ENCODE assay signal across 8 cellular contexts in the genomic region with DNA sequence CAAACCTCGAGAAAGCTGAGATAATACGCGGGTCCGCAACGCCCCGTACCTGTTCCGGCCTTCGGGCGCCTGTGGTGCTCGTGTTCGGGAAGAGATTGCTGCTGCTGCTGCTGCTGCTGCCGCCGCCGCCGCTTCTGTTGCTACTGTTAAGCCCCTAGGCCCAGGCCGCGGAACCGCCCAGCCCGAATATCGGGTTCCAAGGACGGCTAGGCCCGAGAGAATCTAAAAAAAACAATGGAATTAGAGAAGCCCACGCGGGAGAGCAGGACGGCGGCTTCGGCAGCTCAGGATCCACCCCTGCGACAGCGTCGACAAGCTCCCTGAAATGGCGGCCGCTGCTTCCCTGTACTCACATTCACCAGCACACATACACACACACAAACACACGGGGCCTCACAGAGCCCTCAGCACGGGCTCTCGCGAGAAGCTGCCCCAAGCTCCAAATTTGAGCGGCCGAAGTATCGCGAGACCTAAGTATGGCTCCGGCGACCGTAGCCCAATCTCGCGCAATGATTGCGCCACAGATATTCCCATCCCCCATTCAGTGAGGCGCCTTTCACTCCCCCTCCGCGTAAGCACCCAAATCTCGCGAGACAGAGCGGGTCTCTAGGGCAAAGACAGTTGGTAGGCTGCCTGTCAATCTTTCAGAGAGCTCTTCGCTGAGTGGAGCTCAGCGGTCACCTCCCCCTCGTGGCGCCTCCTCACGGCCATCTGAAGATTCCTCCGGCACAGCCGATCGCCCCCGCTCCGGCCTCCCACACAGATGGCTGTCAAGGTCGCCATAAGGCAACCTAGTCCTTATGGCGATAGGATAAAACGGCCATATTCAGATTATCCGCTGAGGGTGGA. TPM values are rescaled to one million over a fixed set of nuclear protein-coding genes. Genes with fewer than 3 reads are reported as not detected.
DNase-seq lines count a peak whose midpoint lies in the region; ATAC-seq, FAIRE-seq and TF ChIP-seq lines count a peak whose summit lies in the region.

TSS of gene RBM39 (minus strand) at position 369 of the 849 bp plus-strand sequence. CDS start 1,386 bp downstream, outside the sequence.

- CTCF ChIA-PET in IMR-90 (lab: Yijun Ruan, JAX) (interaction anchor here (1.1 to 1.6 kb wide), 4 partner anchors 27 to 142 kb away, joined by 3 to 6 read pairs (median 4); no protein-coding TSS in a partner anchor), endothelial cell of umbilical vein (lab: Charles Lee) (interaction anchor here (0.6 to 3.6 kb wide), 24 partner anchors 9 to 439 kb away, joined by 3 to 29 read pairs (median 3); partner anchors contain the start of genes PHF20, SCAND1 and SPAG4)

- no peak for TF ChIP-seq RAD21 in IMR-90 (IDR thresholded peaks at IDR 0.05; ENCODE audit: low read length)

- TF ChIP-seq POLR2A in IMR-90 (IDR thresholded peaks at IDR 0.05; ENCODE audit: low read depth, low read length) (peak; percentile 98), endothelial cell of umbilical vein (IDR thresholded peaks at IDR 0.05; ENCODE audit: low read depth, low read length) (peak; percentile 89)

- peak within 1 kb of the TSS; percentile 100 for H2AK9ac ChIP-seq in IMR-90 (replicated peaks; ENCODE audit: low read depth, low read length, poor library complexity)

- H3K9me1 ChIP-seq in IMR-90 (ENCODE audit: insufficient read depth, low read length) (peaks cover 9% of the 10 kb centered on the region), endothelial cell of umbilical vein (replicated peaks; ENCODE audit: control insufficient read depth, extremely low read depth, insufficient read depth, low read length) (no peaks in the 10 kb centered on the region)

- peak within 1 kb of the TSS; percentile 99 for H3K14ac ChIP-seq in IMR-90 (replicated peaks; ENCODE audit: low read depth, low read length)

- no peaks in the 10 kb centered on the region for H3K27me3 ChIP-seq in IMR-90 (ENCODE audit: control insufficient read depth, insufficient read depth, low read length)
- H3K27me3 ChIP-seq in endothelial cell of umbilical vein (ENCODE audit: control insufficient read depth in 2 of 2, insufficient read depth in 2 of 2, low read length in 2 of 2), result no peaks in the 10 kb centered on the region

- H3K23ac ChIP-seq in IMR-90 (ENCODE audit: low read depth, low read length), result peak within 1 kb of the TSS; percentile 92

- DNase-seq in DMS153 (lab: John Stamatoyannopoulos, UW) (peak; percentile 100), IMR-90 (peak; percentile 100), OCI-M1 (lab: John Stamatoyannopoulos, UW) (peak; percentile 100), activated T-cell treated with anti-CD3 and anti-CD28 coated beads for 24 hours (ENCODE audit: low read depth) (peak; percentile 98), endothelial cell of umbilical vein (ENCODE audit: low read depth, low spot score) (peak; percentile 100), middle frontal gyrus (ENCODE audit: extremely low spot score, low spot score) (peak; percentile 100)
- peak; percentile 97 for DNase-seq in stimulated activated CD8-positive, alpha-beta memory T cell treated with anti-CD3 and anti-CD28 coated beads, Interleukin-2, amount 100 ng/mL, for 48 hours (ENCODE audit: low read depth in 2 of 2)

- intact Hi-C loops in IMR-90 (cut with micrococcal nuclease), result loop anchor here (1.0 to 5.0 kb wide), 5 partner anchors 27 to 210 kb away; partner anchors contain the start of genes CPNE1, RBM12 and SCAND1
- intact Hi-C loops in endothelial cell of umbilical vein (cut with micrococcal nuclease), result loop anchor here (1.0 to 5.0 kb wide), 5 partner anchors 26 to 211 kb away; partner anchors contain the start of genes CPNE1 and RBM12

- TF ChIP-seq CTCF in IMR-90 (conservative IDR thresholded peaks at IDR 0.05; ENCODE audit: low read depth, low read length) (peak; percentile 49), endothelial cell of umbilical vein (IDR thresholded peaks at IDR 0.05; ENCODE audit: extremely low read depth in 1 of 2, insufficient read depth in 1 of 2, low read depth in 1 of 2, low read length in 2 of 2) (peak; percentile 21 to 58)

- H3K27ac ChIP-seq in IMR-90 (ENCODE audit: insufficient read depth, low read length) (peak within 1 kb of the TSS; percentile 96), endothelial cell of umbilical vein (ENCODE audit: insufficient read depth, low read depth, low read length) (peak within 1 kb of the TSS; percentile 97)

- BruUV-seq in IMR-90 (replicated peaks; lab: Mats Ljungman, UMichigan), result no TSS peak
- TSS peak; percentile 3 for BruUV-seq in endothelial cell of umbilical vein (replicated peaks; lab: Mats Ljungman, UMichigan)

- H4K20me1 ChIP-seq in IMR-90 (ENCODE audit: insufficient read depth, low read length), result peaks cover 43% of the 10 kb centered on the region
- peaks cover 20% of the 10 kb centered on the region for H4K20me1 ChIP-seq in endothelial cell of umbilical vein (replicated peaks; ENCODE audit: control insufficient read depth, extremely low read depth, insufficient read depth, low read length)

- peak; percentile 86 for FAIRE-seq in endothelial cell of umbilical vein (lab: Jason Lieb, UNC)

- H3K36me3 ChIP-seq in IMR-90 (ENCODE audit: control insufficient read depth, insufficient read depth, low read length), result peaks cover 24% of the 10 kb centered on the region
- peaks cover 6 to 24% of the 10 kb centered on the region in 2 experiments for H3K36me3 ChIP-seq in endothelial cell of umbilical vein (ENCODE audit: control insufficient read depth in 2 of 2, extremely low read depth in 1 of 2, insufficient read depth in 2 of 2, low read length in 2 of 2)

- peaks cover 0 to 19% of the 10 kb centered on the region in 2 experiments; a peak in 2 of 4 replicates for H3K79me1 ChIP-seq in IMR-90 (ENCODE audit: low read depth in 1 of 2, low read length in 2 of 2)

- H2BK120ac ChIP-seq in IMR-90 (ENCODE audit: low read depth, low read length), result peak within 1 kb of the TSS; percentile 79

- no peaks in the 10 kb centered on the region for H3K9me3 ChIP-seq in IMR-90 (ENCODE audit: control insufficient read depth, insufficient read depth, low read length)
- no peaks in the 10 kb centered on the region for H3K9me3 ChIP-seq in endothelial cell of umbilical vein (replicated peaks; ENCODE audit: control insufficient read depth, insufficient read depth, low read length)

- H3K18ac ChIP-seq in IMR-90 (ENCODE audit: low read depth, low read length), result peak within 1 kb of the TSS; percentile 88

- H2BK20ac ChIP-seq in IMR-90 (ENCODE audit: low read depth, low read length), result peak within 1 kb of the TSS; percentile 18; the same call in 1 of the 2 replicates

- H3K79me2 ChIP-seq in endothelial cell of umbilical vein (ENCODE audit: control insufficient read depth, insufficient read depth, low read length), result peaks cover 48% of the 10 kb centered on the region

- H3K56ac ChIP-seq in IMR-90 (ENCODE audit: extremely low read depth, insufficient read depth, low read length), result peak within 1 kb of the TSS; percentile 98

- H4K8ac ChIP-seq in IMR-90 (ENCODE audit: low read depth in 2 of 2, low read length in 2 of 2), result peak within 1 kb of the TSS; percentile 84 to 96

- in situ Hi-C loops in IMR-90 (cut with MboI; ENCODE audit: low sequenced_read_pairs), result loop anchor here (10.0 kb wide), 1 partner anchor 143 kb away; no protein-coding TSS in a partner anchor

- POLR2A ChIA-PET in IMR-90 (lab: Charles Lee; ENCODE audit: unreplicated experiment) (interaction anchor here (0.5 to 2.3 kb wide), 20 partner anchors 10 to 458 kb away, joined by 3 to 13 read pairs (median 4); partner anchors contain the start of genes EIF6 and SCAND1), endothelial cell of umbilical vein (lab: Charles Lee) (interaction anchor here (0.6 to 2.8 kb wide), 22 partner anchors 8 to 746 kb away, joined by 3 to 47 read pairs (median 4); partner anchors contain the start of genes NFS1, PHF20, ROMO1 and SCAND1)

- H3K4me2 ChIP-seq in IMR-90 (ENCODE audit: low read depth, low read length) (peak within 1 kb of the TSS; percentile 90), endothelial cell of umbilical vein (ENCODE audit: insufficient read depth, low read length) (peak within 1 kb of the TSS; percentile 99)

- H3K4ac ChIP-seq in IMR-90 (ENCODE audit: low read depth, low read length), result peak within 1 kb of the TSS; percentile 97

- H2AK5ac ChIP-seq in IMR-90 (ENCODE audit: low read depth, low read length), result peak within 1 kb of the TSS; percentile 96

- H2BK5ac ChIP-seq in IMR-90 (ENCODE audit: low read depth, low read length, poor library complexity, severe bottlenecking), result peak within 1 kb of the TSS; percentile 94

- peak within 1 kb of the TSS; percentile 89 for H4K5ac ChIP-seq in IMR-90 (ENCODE audit: low read depth, low read length)

- ATAC-seq in GM21528 (IDR thresholded peaks at IDR 0.05; ENCODE audit: low FRiP score, unreplicated experiment) (peak; percentile 90), IMR-90 (ENCODE audit: low read depth) (peak; percentile 93)

- dilution Hi-C loops in IMR-90 (cut with HindIII; ENCODE audit: low sequenced_read_pairs, unreplicated experiment), result no loop called here
- dilution Hi-C loops in endothelial cell of umbilical vein (cut with MboI; ENCODE audit: extremely low pct_ligation_motif_present, low sequenced_read_pairs), result no loop called here

- peak within 1 kb of the TSS; percentile 30; the same call in 2 of the 3 replicates for H2BK15ac ChIP-seq in IMR-90 (ENCODE audit: low read depth, low read length)

- peak within 1 kb of the TSS; percentile 99 for H4K91ac ChIP-seq in IMR-90 (ENCODE audit: insufficient read depth, low read depth, low read length)

- H2AFZ ChIP-seq in IMR-90 (replicated peaks; ENCODE audit: low read length, poor library complexity) (peak within 1 kb of the TSS; percentile 87), endothelial cell of umbilical vein (ENCODE audit: low read depth, low read length) (no peak within 1 kb of the TSS)

- H3K9ac ChIP-seq in IMR-90 (ENCODE audit: low read depth, low read length) (peak within 1 kb of the TSS; percentile 96), endothelial cell of umbilical vein (replicated peaks; ENCODE audit: extremely low read depth, insufficient read depth, low read length) (peak within 1 kb of the TSS; percentile 100)

- WGBS in IMR-90 (ENCODE audit: extremely low coverage in 2 of 2, insufficient read length in 1 of 2), 2 experiments, result 0% methylated on average over 41 of the region's 66 CpGs; no CpG with 5 or more reads in 1 of the 2 experiments

- H3K4me3 ChIP-seq in IMR-90 (ENCODE audit: insufficient read depth, low read depth, low read length) (peak within 1 kb of the TSS; percentile 74), endothelial cell of umbilical vein (replicated peaks in 1 of 3; ENCODE audit: insufficient read depth in 1 of 3, low read depth in 1 of 3, low read length in 3 of 3) (peak within 1 kb of the TSS; percentile 97 to 100 (median 99))

- H3K4me1 ChIP-seq in IMR-90 (ENCODE audit: control insufficient read depth, insufficient read depth, low read length) (peaks cover 7% of the 10 kb centered on the region), endothelial cell of umbilical vein (ENCODE audit: control insufficient read depth, extremely low read depth, insufficient read depth, low read length) (peaks cover 39% of the 10 kb centered on the region)

RNA-seq across cellular contexts. Expression of gene RBM39, which starts in this region (rescaled TPM):
- total RNA-seq in IMR-90 (2012; rRNA removed) (166 and 280 TPM in 2 replicates), endothelial cell of umbilical vein (291 and 309 TPM in 2 replicates)
- polyA plus RNA-seq in IMR-90 (2012; rRNA removed) (74.3 and 106 TPM in 2 replicates), endothelial cell of umbilical vein (76.2 and 106 TPM in 2 replicates)
- 15.4 and 18.4 TPM in 2 replicates for polyA plus RNA-seq in IMR-90 (2012; cell fraction: cytosol; rRNA removed)
- polyA plus RNA-seq in IMR-90 (2012; cell fraction: nucleus; rRNA removed; ENCODE audit: low replicate concordance), result 124 and 726 TPM in 2 replicates
- 49.7 and 60.3 TPM in 2 replicates for polyA plus RNA-seq in endothelial cell of umbilical vein (2011; cell fraction: cytosol; rRNA removed)
- polyA plus RNA-seq in endothelial cell of umbilical vein (2011; cell fraction: nucleus; rRNA removed), result 591 and 691 TPM in 2 replicates
- polyA plus RNA-seq in endothelial cell of umbilical vein (2012), result 214 and 237 TPM in 2 replicates
- polyA minus RNA-seq in endothelial cell of umbilical vein, result 196 and 257 TPM in 2 replicates
- polyA minus RNA-seq in endothelial cell of umbilical vein (2011; cell fraction: cytosol; rRNA and poly(A)+ RNA removed), result 80.7 TPM
- polyA minus RNA-seq in endothelial cell of umbilical vein (2011; cell fraction: nucleus; rRNA and poly(A)+ RNA removed), result 449 and 536 TPM in 2 replicates

Comparison
In these comparisons a context has a peak if more than half of its experiments do, and no peak if none do; other contexts are left out.
1. Peak in every context shown above with its lines: DNase-seq, ATAC-seq, H3K4me3 ChIP-seq and H3K27ac ChIP-seq.